Comparison of ENCODE assay signal across 17 cellular contexts in the genomic region with DNA sequence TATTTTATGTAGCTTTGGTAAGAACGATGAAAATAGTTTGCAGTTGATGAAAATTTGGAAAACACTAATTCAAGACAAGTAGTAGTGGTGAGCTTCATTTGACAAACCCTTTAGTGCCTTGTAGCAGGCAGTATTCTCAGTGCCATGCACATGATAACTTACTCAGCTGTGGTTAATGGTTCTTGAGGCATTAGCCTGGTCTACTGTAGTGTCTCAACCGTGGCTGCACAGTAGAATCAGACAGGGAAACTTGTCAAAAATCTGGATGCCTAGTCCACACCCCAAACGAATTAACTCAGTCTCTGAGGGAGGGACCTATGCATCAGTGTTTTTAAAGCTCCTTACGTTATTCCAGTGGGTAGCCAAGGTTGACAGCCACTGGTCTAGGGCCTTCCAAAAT. TPM values are rescaled to one million over a fixed set of nuclear protein-coding genes. Genes with fewer than 3 reads are reported as not detected.
A peak's percentile ranks its signal among the peaks of the same experiment; 100 is the strongest.
DNase-seq lines count a peak whose midpoint lies in the region; ATAC-seq, FAIRE-seq and TF ChIP-seq lines count a peak whose summit lies in the region.
"Had no signal": no experiment of that assay in that cellular context is flagged by ENCODE, and none has a peak within 500 bp of the region (broad histone marks: within the 10 kb centered on the region; RNA-seq: fewer than 3 reads in every experiment).

No MANE protein-coding gene starts in this region.

- no peak overlapping the region for H3K4me2 ChIP-seq in osteoblast (ENCODE audit: insufficient read depth, low read length)

- H2AFZ ChIP-seq in osteoblast (ENCODE audit: low read length): no peak overlapping the region

- no peak for DNase-seq in activated CD4-positive, alpha-beta T cell treated with anti-CD3 and anti-CD28 coated beads for 36 hours
- DNase-seq in activated CD4-positive, alpha-beta T cell treated with anti-CD3 and anti-CD28 coated beads, Interleukin-2, amount 50 U/mL, for 1 hour: no peak
- DNase-seq in MV-4-11 (lab: John Stamatoyannopoulos, UW) (peak; percentile 8), osteoblast (ENCODE audit: insufficient read length, low spot score, missing footprints) (no peak), small intestine (no peak)
- DNase-seq in effector memory CD4-positive, alpha-beta T cell: no peak
- DNase-seq in activated CD4-positive, alpha-beta T cell treated with anti-CD3 and anti-CD28 coated beads for 48 hours: no peak
- DNase-seq: activated B cell treated with CpG ODN at 0.5 μM for 24 hours; activated effector memory CD4-positive, alpha-beta T cell treated with anti-CD3 and anti-CD28 coated beads, Interleukin-2, amount 50 U/mL, for 16 hours; central memory CD4-positive, alpha-beta T cell; heart left ventricle; left cardiac atrium; NCI-H1417; PC-3 had no signal

- no peaks in the 10 kb centered on the region for H3K27me3 ChIP-seq in effector memory CD4-positive, alpha-beta T cell (replicated peaks; ENCODE audit: control insufficient read depth, insufficient read depth, low read length, poor library complexity, severe bottlenecking)
- H3K27me3 ChIP-seq in osteoblast (ENCODE audit: insufficient read depth, low read length) (no peaks in the 10 kb centered on the region), small intestine (ENCODE audit: control insufficient read depth in 2 of 2, insufficient read depth in 2 of 2, low read length in 2 of 2) (no peaks in the 10 kb centered on the region)
- H3K27me3 ChIP-seq: heart left ventricle had no signal

- H3K27ac Mint-ChIP-seq in activated CD4-positive, alpha-beta T cell treated with anti-CD3 and anti-CD28 coated beads for 36 hours: peak overlapping the region; percentile 97
- H3K27ac Mint-ChIP-seq: activated B cell treated with CpG ODN at 0.5 μM for 24 hours had no signal

- peaks cover 26% of the 10 kb centered on the region for H3K36me3 ChIP-seq in effector memory CD4-positive, alpha-beta T cell (ENCODE audit: control insufficient read depth, insufficient read depth, low read length)
- H3K36me3 ChIP-seq in osteoblast (ENCODE audit: insufficient read depth, low read length) (peaks cover 46% of the 10 kb centered on the region), small intestine (ENCODE audit: control insufficient read depth in 2 of 2, insufficient read depth in 2 of 2, low read length in 2 of 2) (peaks cover 2 to 19% of the 10 kb centered on the region in 2 donors)

- CTCF ChIA-PET in activated CD4-positive, alpha-beta T cell treated with anti-CD3 and anti-CD28 coated beads for 36 hours (lab: Charles Lee): interaction anchor here (1.3 to 9.5 kb wide), 4 partner anchors 13 to 46 kb away, joined by 5 to 117 read pairs (median 43); partner anchors contain the start of gene PSMD6

- peak; percentile 29 for ATAC-seq in activated CD4-positive, alpha-beta T cell treated with anti-CD3 and anti-CD28 coated beads for 36 hours
- no peak for ATAC-seq in HG03139 (IDR thresholded peaks at IDR 0.05; ENCODE audit: unreplicated experiment)
- ATAC-seq: heart left ventricle, left cardiac atrium, PC-3 had no signal

- peaks cover 96% of the 10 kb centered on the region for H3K4me1 Mint-ChIP-seq in activated CD4-positive, alpha-beta T cell treated with anti-CD3 and anti-CD28 coated beads for 36 hours

- H3K9me3 ChIP-seq in effector memory CD4-positive, alpha-beta T cell (ENCODE audit: control insufficient read depth, low read length): no peaks in the 10 kb centered on the region
- no peaks in the 10 kb centered on the region for H3K9me3 ChIP-seq in osteoblast (ENCODE audit: low read depth, low read length)
- no peaks in the 10 kb centered on the region for H3K9me3 ChIP-seq in small intestine (ENCODE audit: control insufficient read depth, low read depth)
- H3K9me3 ChIP-seq: heart left ventricle had no signal

- TF ChIP-seq CTCF in osteoblast (IDR thresholded peaks at IDR 0.05; ENCODE audit: extremely low read depth, low read depth, low read length): no peak

- H3K4me3 Mint-ChIP-seq in activated CD4-positive, alpha-beta T cell treated with anti-CD3 and anti-CD28 coated beads for 36 hours: no peak overlapping the region
- H3K4me3 Mint-ChIP-seq: activated B cell treated with CpG ODN at 0.5 μM for 24 hours, IgD-negative memory B cell had no signal

- peak overlapping the region; percentile 68 for H3K27ac ChIP-seq in effector memory CD4-positive, alpha-beta T cell (ENCODE audit: insufficient read depth, low read length, poor library complexity, severe bottlenecking)
- peak overlapping the region; percentile 37 for H3K27ac ChIP-seq in osteoblast (ENCODE audit: low read depth, low read length)
- no peak overlapping the region for H3K27ac ChIP-seq in small intestine (ENCODE audit: low read depth in 1 of 2, low read length in 1 of 2)

- H3K4me3 ChIP-seq in effector memory CD4-positive, alpha-beta T cell (ENCODE audit: insufficient read depth, low read depth, low read length, poor library complexity, severe bottlenecking): peak overlapping the region; percentile 9
- H3K4me3 ChIP-seq in osteoblast (ENCODE audit: insufficient read depth, low read length) (no peak overlapping the region), small intestine (ENCODE audit: low read depth in 1 of 2, low read length in 2 of 2) (no peak overlapping the region)
- H3K4me3 ChIP-seq: heart left ventricle had no signal

- H3K27me3 Mint-ChIP-seq in activated CD4-positive, alpha-beta T cell treated with anti-CD3 and anti-CD28 coated beads for 36 hours: no peaks in the 10 kb centered on the region
- H3K27me3 Mint-ChIP-seq: activated B cell treated with CpG ODN at 0.5 μM for 24 hours, IgD-negative memory B cell had no signal

- POLR2A ChIA-PET in activated CD4-positive, alpha-beta T cell treated with anti-CD3 and anti-CD28 coated beads for 36 hours (lab: Charles Lee): interaction anchor here (0.7 to 1.6 kb wide), 3 partner anchors 10 to 62 kb away, joined by 3 to 7 read pairs (median 4); no protein-coding TSS in a partner anchor

- no peak for FAIRE-seq in small intestine (lab: Jason Lieb, UNC)
- FAIRE-seq: A204.1 had no signal

- intact Hi-C loops in activated CD4-positive, alpha-beta T cell treated with anti-CD3 and anti-CD28 coated beads for 36 hours (cut with DNase I, micrococcal nuclease): no loop called here

- H3K36me3 Mint-ChIP-seq in activated CD4-positive, alpha-beta T cell treated with anti-CD3 and anti-CD28 coated beads for 36 hours (ENCODE audit: low read depth): peaks cover 38% of the 10 kb centered on the region

- no peaks in the 10 kb centered on the region for H3K9me3 Mint-ChIP-seq in activated CD4-positive, alpha-beta T cell treated with anti-CD3 and anti-CD28 coated beads for 36 hours (ENCODE audit: low read depth)
- H3K9me3 Mint-ChIP-seq: activated B cell treated with CpG ODN at 0.5 μM for 24 hours, IgD-negative memory B cell had no signal

- WGBS in small intestine, 3 donors: 72 to 79% (median 75%) methylated on average over 4 of the region's 4 CpGs

- peaks cover 59% of the 10 kb centered on the region for H3K4me1 ChIP-seq in effector memory CD4-positive, alpha-beta T cell (ENCODE audit: control insufficient read depth, insufficient read depth, low read length, poor library complexity, severe bottlenecking)
- H3K4me1 ChIP-seq in osteoblast (ENCODE audit: insufficient read depth, low read length): peaks cover 39% of the 10 kb centered on the region
- peaks cover 2 to 4% of the 10 kb centered on the region in 2 donors for H3K4me1 ChIP-seq in small intestine (ENCODE audit: control insufficient read depth in 2 of 2, insufficient read depth in 1 of 2, low read depth in 1 of 2, low read length in 1 of 2)

- H3K79me2 ChIP-seq in osteoblast (ENCODE audit: insufficient read depth, low read length): peaks cover 65% of the 10 kb centered on the region

- peaks cover 15% of the 10 kb centered on the region for H4K20me1 ChIP-seq in osteoblast (ENCODE audit: insufficient read depth, low read length)

RNA-seq across cellular contexts. Expression of gene PSMD6, which starts 45.4 kb away (rescaled TPM):
- 100 to 1,000 TPM; 109 to 117 TPM for total RNA-seq in activated CD4-positive, alpha-beta T cell treated with anti-CD3 and anti-CD28 coated beads for 36 hours
- total RNA-seq in osteoblast: 76.7 and 77.5 TPM in 2 replicates
- polyA plus RNA-seq in small intestine: 10 to 100 TPM; 51.4 to 65.2 (median 51.9) TPM

Comparison
In these comparisons a context has a peak if more than half of its experiments do, and no peak if none do; other contexts are left out.
1. H3K27ac ChIP-seq: peak in effector memory CD4-positive, alpha-beta T cell (single experiment) and osteoblast (single experiment); none in small intestine (0 of 2).